In genomic region chr12:75706786-75707605, GRCh38 we compare ENCODE assay signal across 11 cellular contexts.
DNase-seq lines count a peak whose midpoint lies in the region; ATAC-seq, FAIRE-seq and TF ChIP-seq lines count a peak whose summit lies in the region.
"Had no signal": no experiment of that assay in that cellular context is flagged by ENCODE, and none has a peak within 500 bp of the region (broad histone marks: within the 10 kb centered on the region; RNA-seq: fewer than 3 reads in every experiment).

No MANE protein-coding gene starts in this region.

- H3K4me1 Mint-ChIP-seq in CD8-positive, alpha-beta T cell (ENCODE audit: low read depth): peaks cover 6% of the 10 kb centered on the region

- POLR2A ChIA-PET in AG04450 (lab: Yijun Ruan, JAX): interaction anchor here (0.6 to 2.5 kb wide), 7 partner anchors 14 to 325 kb away, joined by 3 to 26 read pairs (median 4); partner anchors contain the start of gene PHLDA1
- POLR2A ChIA-PET in CD8-positive, alpha-beta T cell (lab: Charles Lee): interaction anchor here (1.0 kb wide), 1 partner anchor 63 kb away, joined by 3 read pairs; no protein-coding TSS in a partner anchor

- intact Hi-C loops in CD8-positive, alpha-beta T cell (cut with DNase I, micrococcal nuclease): no loop called here

- 79% methylated on average over 8 of the region's 8 CpGs for WGBS in suprapubic skin

- FAIRE-seq in H54 (lab: Jason Lieb, UNC): no peak

- H3K9me3 ChIP-seq in AG04450 (ENCODE audit: control insufficient read depth, insufficient read depth, low read length): no peaks in the 10 kb centered on the region; the same call in 1 of the 2 replicates
- no peaks in the 10 kb centered on the region for H3K9me3 ChIP-seq in suprapubic skin
- H3K9me3 ChIP-seq in CD8-positive, alpha-beta T cell (ENCODE audit: low read length): no peaks in the 10 kb centered on the region

- peaks cover 2% of the 10 kb centered on the region for H3K27me3 Mint-ChIP-seq in CD8-positive, alpha-beta T cell (ENCODE audit: low read depth)
- H3K27me3 Mint-ChIP-seq: activated naive CD8-positive, alpha-beta T cell; CD4-positive, CD25-positive, alpha-beta regulatory T cell had no signal

- DNase-seq in AG04450 (ENCODE audit: low read depth, low spot score) (no peak), amniotic epithelial cell (ENCODE audit: low read depth) (peak; percentile 73), kidney tubule cell (ENCODE audit: low spot score) (peak; percentile 56), COLO668 (lab: John Stamatoyannopoulos, UW; ENCODE audit: unreplicated experiment) (no peak), suprapubic skin (ENCODE audit: low spot score in 2 of 2) (no peak), H54 (ENCODE audit: insufficient read length, low spot score) (no peak)
- no peak for DNase-seq in CD8-positive, alpha-beta T cell
- DNase-seq: CD4-positive, CD25-positive, alpha-beta regulatory T cell; NCI-H1105 had no signal

- TF ChIP-seq POLR2A in suprapubic skin (IDR thresholded peaks at IDR 0.05) (no peak), H54 (IDR thresholded peaks at IDR 0.05; ENCODE audit: low read depth, low read length) (no peak)

- TF ChIP-seq CTCF in AG04450 (IDR thresholded peaks at IDR 0.05; ENCODE audit: low read depth, low read length) (no peak), suprapubic skin (IDR thresholded peaks at IDR 0.05) (no peak)
- TF ChIP-seq CTCF in CD8-positive, alpha-beta T cell (IDR thresholded peaks at IDR 0.05): no peak

- H3K4me3 Mint-ChIP-seq in CD8-positive, alpha-beta T cell: no peak overlapping the region
- H3K4me3 Mint-ChIP-seq: activated naive CD8-positive, alpha-beta T cell; CD4-positive, CD25-positive, alpha-beta regulatory T cell had no signal

- no peak overlapping the region for H3K27ac Mint-ChIP-seq in CD8-positive, alpha-beta T cell
- H3K27ac Mint-ChIP-seq: activated naive CD8-positive, alpha-beta T cell; CD4-positive, CD25-positive, alpha-beta regulatory T cell had no signal

- H3K4me1 ChIP-seq in suprapubic skin: peaks cover 8% of the 10 kb centered on the region
- H3K4me1 ChIP-seq in CD8-positive, alpha-beta T cell (ENCODE audit: insufficient read depth, low read length): no peaks in the 10 kb centered on the region

- H3K27ac ChIP-seq in AG04450 (ENCODE audit: low read depth, low read length) (peak overlapping the region; percentile 84), suprapubic skin (no peak overlapping the region)
- H3K27ac ChIP-seq in CD8-positive, alpha-beta T cell (ENCODE audit: low read depth, low read length): no peak overlapping the region

- ATAC-seq in HG03064 (IDR thresholded peaks at IDR 0.05; ENCODE audit: low read depth, unreplicated experiment): peak; percentile 64
- no peak for ATAC-seq in CD8-positive, alpha-beta T cell

- no peak overlapping the region for H3K4me3 ChIP-seq in AG04450 (ENCODE audit: low read depth, low read length)
- H3K4me3 ChIP-seq in suprapubic skin: no peak overlapping the region
- no peak overlapping the region for H3K4me3 ChIP-seq in CD8-positive, alpha-beta T cell (ENCODE audit: low read depth, low read length)

- H3K36me3 Mint-ChIP-seq in CD8-positive, alpha-beta T cell: no peaks in the 10 kb centered on the region
- H3K36me3 Mint-ChIP-seq: activated naive CD8-positive, alpha-beta T cell; CD4-positive, CD25-positive, alpha-beta regulatory T cell had no signal

- no peak for TF ChIP-seq EP300 in suprapubic skin (IDR thresholded peaks at IDR 0.05)

- H3K36me3 ChIP-seq in suprapubic skin: no peaks in the 10 kb centered on the region
- no peaks in the 10 kb centered on the region for H3K36me3 ChIP-seq in CD8-positive, alpha-beta T cell (ENCODE audit: insufficient read depth, low read length)

- H3K27me3 ChIP-seq in AG04450 (ENCODE audit: control insufficient read depth, insufficient read depth, low read length): no peaks in the 10 kb centered on the region
- H3K27me3 ChIP-seq in suprapubic skin: no peaks in the 10 kb centered on the region
- H3K27me3 ChIP-seq in CD8-positive, alpha-beta T cell (ENCODE audit: insufficient read depth, low read length): no peaks in the 10 kb centered on the region

- H3K9me3 Mint-ChIP-seq in CD8-positive, alpha-beta T cell: no peaks in the 10 kb centered on the region

- CTCF ChIA-PET in AG04450 (lab: Charles Lee): interaction anchor here (1.6 kb wide), 1 partner anchor 181 kb away, joined by 4 read pairs; no protein-coding TSS in a partner anchor
- CTCF ChIA-PET in CD8-positive, alpha-beta T cell (lab: Charles Lee): no interaction called here

Comparison
In these comparisons a context has a peak if more than half of its experiments do, and no peak if none do; other contexts are left out.
1. DNase-seq: peak in amniotic epithelial cell (single experiment) and kidney tubule cell (single experiment); none in AG04450 (single experiment), COLO668 (single experiment), suprapubic skin (0 of 2), CD8-positive, alpha-beta T cell (0 of 7) and H54 (single experiment).